25 cellular contexts compared by ENCODE assay signal in genomic region chr14:100488057-100488456, GRCh38.
DNase-seq lines count a peak whose midpoint lies in the region; ATAC-seq and TF ChIP-seq lines count a peak whose summit lies in the region.
"Had no signal": no experiment of that assay in that cellular context is flagged by ENCODE, and none has a peak within 500 bp of the region (broad histone marks: within the 10 kb centered on the region; RNA-seq: fewer than 3 reads in every experiment).

No MANE protein-coding gene starts in this region.

- H3K27ac ChIP-seq in BLaER1 (no peak overlapping the region), heart right ventricle (no peak overlapping the region)
- H3K27ac ChIP-seq: colonic mucosa, foreskin keratinocyte, left lung had no signal

- peak; percentile 57 for ATAC-seq in activated CD8-positive, alpha-beta T cell treated with anti-CD3 and anti-CD28 coated beads for 36 hours
- ATAC-seq in heart right ventricle: no peak
- ATAC-seq: foreskin keratinocyte, left lung had no signal

- H3K4me3 ChIP-seq in BLaER1 (no peak overlapping the region), GM12865 (ENCODE audit: low read depth, low read length) (no peak overlapping the region), heart right ventricle (no peak overlapping the region)
- H3K4me3 ChIP-seq: colonic mucosa, left lung had no signal

- POLR2A ChIA-PET in activated CD8-positive, alpha-beta T cell treated with anti-CD3 and anti-CD28 coated beads for 36 hours (lab: Charles Lee): no interaction called here
- POLR2A ChIA-PET in HEK293T (lab: Yijun Ruan, JAX): no interaction called here

- H3K9me3 ChIP-seq in BLaER1 (no peaks in the 10 kb centered on the region), heart right ventricle (no peaks in the 10 kb centered on the region)
- H3K9me3 ChIP-seq: colonic mucosa, left lung, SK-N-SH had no signal

- DNase-seq in NCI-H82 (lab: John Stamatoyannopoulos, UW) (peak; percentile 15), NCI-H82 treated with DMSO at 0.1 percent for 48 hours (lab: John Stamatoyannopoulos, UW; ENCODE audit: unreplicated experiment) (no peak), GM12865 (ENCODE audit: low read depth) (peak; percentile 13), HEK293T (ENCODE audit: extremely low spot score) (no peak), heart right ventricle (no peak), RPMI8226 (no peak)
- peak; percentile 14 for DNase-seq in activated CD8-positive, alpha-beta T cell treated with anti-CD3 and anti-CD28 coated beads for 36 hours
- DNase-seq: activated CD4-positive, alpha-beta T cell treated with anti-CD3 and anti-CD28 coated beads, Interleukin-2, amount 50 U/mL, for 1 hour; activated naive CD4-positive, alpha-beta T cell; amygdala; colonic mucosa; effector memory CD4-positive, alpha-beta T cell; EL; erythroblast; foreskin keratinocyte; H7; Karpas-422; left lung; naive B cell; NCI-H1694 treated with DMSO at 0.1 percent for 48 hours; NCI-H226; occipital lobe; SK-N-SH had no signal

- H4K20me1 ChIP-seq in BLaER1: peaks cover 9% of the 10 kb centered on the region; the same call in 1 of the 2 replicates

- H3K4me1 Mint-ChIP-seq in activated CD8-positive, alpha-beta T cell treated with anti-CD3 and anti-CD28 coated beads for 36 hours (ENCODE audit: low read depth): peaks cover 20% of the 10 kb centered on the region

- intact Hi-C loops in activated CD8-positive, alpha-beta T cell treated with anti-CD3 and anti-CD28 coated beads for 36 hours (cut with micrococcal nuclease): no loop called here
- intact Hi-C loops in heart right ventricle (cut with DNase I): no loop called here

- H3K4me1 ChIP-seq in BLaER1 (peaks cover 78% of the 10 kb centered on the region), heart right ventricle (no peaks in the 10 kb centered on the region)
- H3K4me1 ChIP-seq: colonic mucosa, foreskin keratinocyte, left lung had no signal

- no peaks in the 10 kb centered on the region for H3K27me3 Mint-ChIP-seq in activated CD8-positive, alpha-beta T cell treated with anti-CD3 and anti-CD28 coated beads for 36 hours
- H3K27me3 Mint-ChIP-seq: B cell, naive B cell had no signal

- peaks cover 8% of the 10 kb centered on the region for H3K36me3 Mint-ChIP-seq in activated CD8-positive, alpha-beta T cell treated with anti-CD3 and anti-CD28 coated beads for 36 hours (ENCODE audit: low read depth)

- CTCF ChIA-PET in activated CD8-positive, alpha-beta T cell treated with anti-CD3 and anti-CD28 coated beads for 36 hours (lab: Charles Lee): no interaction called here
- CTCF ChIA-PET in HEK293T (lab: Yijun Ruan, JAX): interaction anchor here (1.0 kb wide), 1 partner anchor 105 kb away, joined by 3 read pairs; no protein-coding TSS in a partner anchor

- TF ChIP-seq CTCF in GM12865 (IDR thresholded peaks at IDR 0.05; ENCODE audit: insufficient read depth, low read depth, low read length, missing control alignments) (no peak), heart right ventricle (IDR thresholded peaks at IDR 0.05) (no peak)
- TF ChIP-seq CTCF in activated CD8-positive, alpha-beta T cell treated with anti-CD3 and anti-CD28 coated beads for 36 hours (IDR thresholded peaks at IDR 0.05): no peak

- no peaks in the 10 kb centered on the region for H3K36me3 ChIP-seq in BLaER1
- H3K36me3 ChIP-seq in heart right ventricle: peaks cover 0 to 14% (median 0%) of the 10 kb centered on the region in 9 donors
- H3K36me3 ChIP-seq: colonic mucosa had no signal

- peak overlapping the region; percentile 78 for H3K4me2 ChIP-seq in BLaER1
- H3K4me2 ChIP-seq: SK-N-SH had no signal

- H3K27me3 ChIP-seq in BLaER1 (no peaks in the 10 kb centered on the region), heart right ventricle (no peaks in the 10 kb centered on the region)
- H3K27me3 ChIP-seq: colonic mucosa, foreskin keratinocyte, left lung had no signal

- H3K9me3 Mint-ChIP-seq in activated CD8-positive, alpha-beta T cell treated with anti-CD3 and anti-CD28 coated beads for 36 hours: no peaks in the 10 kb centered on the region

- H3K27ac Mint-ChIP-seq in activated CD8-positive, alpha-beta T cell treated with anti-CD3 and anti-CD28 coated beads for 36 hours: no peak overlapping the region
- H3K27ac Mint-ChIP-seq: B cell, naive B cell had no signal

- no peak overlapping the region for H3K4me3 Mint-ChIP-seq in activated CD8-positive, alpha-beta T cell treated with anti-CD3 and anti-CD28 coated beads for 36 hours
- H3K4me3 Mint-ChIP-seq: B cell had no signal

- H3K9ac ChIP-seq in BLaER1: no peak overlapping the region
- H3K9ac ChIP-seq: SK-N-SH had no signal

- WGBS in heart right ventricle, 2 donors: 72 to 73% methylated on average over 7 of the region's 7 CpGs

TF ChIP-seq in HEK293T, 16 proteins besides CTCF, POLR2A, EP300 and RAD21:
- TF ChIP-seq ARNT (IDR thresholded peaks at IDR 0.05) (no peak), SUZ12 (IDR thresholded peaks at IDR 0.05) (no peak), NFRKB (IDR thresholded peaks at IDR 0.05) (no peak), BHLHE40 (IDR thresholded peaks at IDR 0.05; ENCODE audit: borderline replicate concordance) (no peak), CTBP1 (IDR thresholded peaks at IDR 0.05; ENCODE audit: borderline replicate concordance) (no peak), TARDBP (IDR thresholded peaks at IDR 0.05) (no peak), PKNOX1 (IDR thresholded peaks at IDR 0.05) (no peak), LEF1 (IDR thresholded peaks at IDR 0.05; ENCODE audit: borderline replicate concordance) (no peak), FOXK2 (IDR thresholded peaks at IDR 0.05) (no peak)
TF ChIP-seq in HEK293T: peak in this region for 0.

Comparison
In these comparisons a context has a peak if more than half of its experiments do, and no peak if none do; other contexts are left out.
1. DNase-seq: peak in NCI-H82 (single experiment), GM12865 (single experiment) and activated CD8-positive, alpha-beta T cell treated with anti-CD3 and anti-CD28 coated beads for 36 hours (single experiment); none in NCI-H82 treated with DMSO at 0.1 percent for 48 hours (single experiment), HEK293T (single experiment), heart right ventricle (0 of 2) and RPMI8226 (single experiment).